Comparison of ENCODE assay signal across 8 cellular contexts in genomic region chr3:58432905-58433304, GRCh38. TPM values are rescaled to one million over a fixed set of nuclear protein-coding genes. Genes with fewer than 3 reads are reported as not detected.
DNase-seq lines count a peak whose midpoint lies in the region; ATAC-seq and TF ChIP-seq lines count a peak whose summit lies in the region.

No MANE protein-coding gene starts in this region.

- H3K9me3 Mint-ChIP-seq in GM23338 (peaks cover 10% of the 10 kb centered on the region), WTC11 (no peaks in the 10 kb centered on the region), glutamatergic neuron (ENCODE audit: unreplicated experiment) (peaks cover 7% of the 10 kb centered on the region)

- peaks cover 3% of the 10 kb centered on the region; the same call in 1 of the 2 replicates for H3K9me2 ChIP-seq in GM23338 (ENCODE audit: insufficient read depth)

- H3K9me3 ChIP-seq in skeletal muscle tissue (ENCODE audit: control insufficient read depth in 3 of 3, low read length in 3 of 3): no peaks in the 10 kb centered on the region

- H3K36me3 ChIP-seq in GM23338 (ENCODE audit: insufficient read depth) (peaks cover 44% of the 10 kb centered on the region), skeletal muscle tissue (ENCODE audit: control insufficient read depth in 3 of 3, insufficient read depth in 3 of 3, low read length in 3 of 3) (peaks cover 34 to 41% (median 40%) of the 10 kb centered on the region in 3 donors)

- ATAC-seq in GM23338 (no peak), WTC11 (no peak), HG03469 (IDR thresholded peaks at IDR 0.05; ENCODE audit: unreplicated experiment) (no peak), GM21576 (IDR thresholded peaks at IDR 0.05; ENCODE audit: unreplicated experiment) (no peak)

- DNase-seq in GM23338 (ENCODE audit: low spot score): no peak
- no peak for DNase-seq in WTC11 (ENCODE audit: low spot score)
- DNase-seq in glutamatergic neuron: no peak
- DNase-seq in posterior cingulate gyrus: no peak
- no peak for DNase-seq in NCI-H774 (lab: John Stamatoyannopoulos, UW)

- peaks cover 3% of the 10 kb centered on the region; the same call in 1 of the 2 replicates for H4K20me1 ChIP-seq in GM23338 (replicated peaks; ENCODE audit: insufficient read depth)

- H3K4me3 Mint-ChIP-seq in GM23338 (peak overlapping the region; percentile 90), WTC11 (peak overlapping the region; percentile 96), glutamatergic neuron (ENCODE audit: unreplicated experiment) (peak overlapping the region; percentile 98)

- H3K27ac Mint-ChIP-seq in GM23338 (peak overlapping the region; percentile 97), WTC11 (peak overlapping the region; percentile 93), glutamatergic neuron (ENCODE audit: unreplicated experiment) (peak overlapping the region; percentile 94)

- H3K9ac ChIP-seq in skeletal muscle tissue (ENCODE audit: low read depth in 1 of 3, low read length in 3 of 3): peak overlapping the region; percentile 88 to 97 (median 90)

- peaks cover 6% of the 10 kb centered on the region; the same call in 1 of the 2 replicates for H3F3A ChIP-seq in GM23338 (replicated peaks; ENCODE audit: low read depth)

- H3K27ac ChIP-seq in GM23338 (ENCODE audit: low read depth): peak overlapping the region; percentile 81; the same call in 1 of the 2 replicates
- H3K27ac ChIP-seq in skeletal muscle tissue (ENCODE audit: low read depth, low read length): peak overlapping the region; percentile 87

- H3K36me3 Mint-ChIP-seq in GM23338 (ENCODE audit: low read depth) (peaks cover 47% of the 10 kb centered on the region), WTC11 (peaks cover 41% of the 10 kb centered on the region), glutamatergic neuron (ENCODE audit: unreplicated experiment) (no peaks in the 10 kb centered on the region)

- no peaks in the 10 kb centered on the region for H3K27me3 ChIP-seq in GM23338 (ENCODE audit: insufficient read depth)
- no peaks in the 10 kb centered on the region for H3K27me3 ChIP-seq in skeletal muscle tissue (ENCODE audit: control insufficient read depth in 3 of 3, insufficient read depth in 3 of 3, low read length in 3 of 3)

- peak overlapping the region; percentile 75 for H3K4me3 ChIP-seq in GM23338
- peak overlapping the region; percentile 92 to 97 (median 93) for H3K4me3 ChIP-seq in skeletal muscle tissue (ENCODE audit: low read length in 3 of 3)

- H2AFZ ChIP-seq in GM23338: no peak overlapping the region

- intact Hi-C loops in posterior cingulate gyrus (cut with DNase I): no loop called here

- TF ChIP-seq CTCF in GM23338 (conservative IDR thresholded peaks at IDR 0.05; ENCODE audit: low read depth in 2 of 2): no peak
- TF ChIP-seq CTCF in WTC11 (IDR thresholded peaks at IDR 0.05): no peak
- no peak for TF ChIP-seq CTCF in glutamatergic neuron (IDR thresholded peaks at IDR 0.05; ENCODE audit: partially characterized antibody, unreplicated experiment)

- H3K27me3 Mint-ChIP-seq in GM23338 (ENCODE audit: insufficient read depth, low read depth, poor library complexity) (peaks cover 12% of the 10 kb centered on the region), WTC11 (ENCODE audit: low read depth) (no peaks in the 10 kb centered on the region), glutamatergic neuron (ENCODE audit: unreplicated experiment) (peaks cover 7% of the 10 kb centered on the region)

- peaks cover 29% of the 10 kb centered on the region for H3K79me2 ChIP-seq in GM23338 (replicated peaks; ENCODE audit: insufficient read depth)

- POLR2A ChIA-PET in WTC11 (lab: Charles Lee): interaction anchor here (0.6 kb wide), 1 partner anchor 19 kb away, joined by 10 read pairs; no protein-coding TSS in a partner anchor

- H3K4me2 ChIP-seq in GM23338: peak overlapping the region; percentile 93

- peaks cover 30% of the 10 kb centered on the region for H3K4me1 ChIP-seq in GM23338 (ENCODE audit: insufficient read depth)
- H3K4me1 ChIP-seq in skeletal muscle tissue (ENCODE audit: control insufficient read depth in 3 of 3, insufficient read depth in 3 of 3, low read length in 3 of 3): peaks cover 19 to 29% (median 22%) of the 10 kb centered on the region in 3 donors

- CTCF ChIA-PET in WTC11 (lab: Charles Lee): interaction anchor here (0.6 to 1.6 kb wide), 5 partner anchors 97 to 255 kb away, joined by 3 to 6 read pairs (median 3); partner anchors contain the start of genes HTD2 and RPP14

- H3K4me1 Mint-ChIP-seq in GM23338: peaks cover 35% of the 10 kb centered on the region
- H3K4me1 Mint-ChIP-seq in WTC11: peaks cover 50% of the 10 kb centered on the region
- H3K4me1 Mint-ChIP-seq in glutamatergic neuron (ENCODE audit: low read depth, unreplicated experiment): peaks cover 8% of the 10 kb centered on the region

TF ChIP-seq in GM23338, 12 proteins besides CTCF, POLR2A, EP300 and RAD21 (continues in another document):
- no peak for TF ChIP-seq NANOG (IDR thresholded peaks at IDR 0.05; ENCODE audit: borderline replicate concordance)
- no peak for TF ChIP-seq JUNB (IDR thresholded peaks at IDR 0.05; ENCODE audit: unreplicated experiment)

TF ChIP-seq in WTC11, 78 proteins besides CTCF, POLR2A, EP300 and RAD21:
- no peak for TF ChIP-seq TP53 (CRISPR knock-in tag; IDR thresholded peaks at IDR 0.05)
- no peak for TF ChIP-seq ZNF671 (CRISPR knock-in tag; IDR thresholded peaks at IDR 0.05)
- no peak for TF ChIP-seq ZNF532 (CRISPR knock-in tag; IDR thresholded peaks at IDR 0.05; ENCODE audit: borderline replicate concordance)
- TF ChIP-seq ZNF138 (CRISPR knock-in tag; conservative IDR thresholded peaks at IDR 0.05): no peak
- TF ChIP-seq CBFB (CRISPR knock-in tag; IDR thresholded peaks at IDR 0.05; ENCODE audit: low read depth): no peak
TF ChIP-seq in WTC11: peak in this region for 0.

RNA-seq across cellular contexts. Expression of gene PDHB, which starts 0.7 kb away (rescaled TPM):
- total RNA-seq in GM23338 (2014; rRNA removed; shearing (Covaris generic)): 153 and 222 TPM in 2 replicates
- polyA plus RNA-seq in GM23338 (2016; fragmentation: Nextera tagmentation; extraction: Ambion mirVana): 161 and 172 TPM in 2 replicates
- 121 to 131 TPM (median 123 TPM) in 3 replicates for total RNA-seq in WTC11 (2021)
- 67.6 TPM for total RNA-seq in glutamatergic neuron (ENCODE audit: unreplicated experiment)
- 75.7 TPM for total RNA-seq in skeletal muscle tissue

RNA-seq across cellular contexts. Expression of gene KCTD6, which starts 59.0 kb away (rescaled TPM):
- 22.8 and 28.3 TPM in 2 replicates for total RNA-seq in GM23338 (2014; rRNA removed; shearing (Covaris generic))
- polyA plus RNA-seq in GM23338 (2016; fragmentation: Nextera tagmentation; extraction: Ambion mirVana): 27.0 and 34.6 TPM in 2 replicates
- total RNA-seq in WTC11 (2021): 15.2 to 16.4 TPM (median 15.5 TPM) in 3 replicates
- 21.1 TPM for total RNA-seq in glutamatergic neuron (ENCODE audit: unreplicated experiment)
- total RNA-seq in skeletal muscle tissue: 9.9 TPM
